ENCODE assay signal across 10 cellular contexts in the genomic region with DNA sequence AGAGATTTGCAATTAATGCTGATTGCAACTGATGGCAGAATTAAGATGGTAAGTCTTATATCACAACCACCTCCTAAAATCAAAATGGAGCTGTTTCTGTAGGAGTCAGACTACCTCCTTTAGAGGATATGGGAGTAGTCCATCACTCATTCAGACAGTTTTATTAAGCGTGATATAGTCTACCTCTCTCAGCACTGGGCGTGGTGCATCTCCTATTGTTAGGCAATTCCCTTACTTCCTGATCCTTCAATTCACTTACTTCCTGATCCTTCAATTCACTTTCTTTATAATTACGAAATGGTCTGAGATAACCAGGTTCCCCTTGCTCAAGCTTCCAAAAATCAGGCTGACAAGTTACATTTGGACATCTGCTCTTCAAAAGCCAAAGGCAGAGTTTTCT. TPM values are rescaled to one million over a fixed set of nuclear protein-coding genes. Genes with fewer than 3 reads are reported as not detected.
DNase-seq lines count a peak whose midpoint lies in the region; ATAC-seq and TF ChIP-seq lines count a peak whose summit lies in the region.
"Had no signal": no experiment of that assay in that cellular context is flagged by ENCODE, and none has a peak within 500 bp of the region (broad histone marks: within the 10 kb centered on the region; RNA-seq: fewer than 3 reads in every experiment).

No MANE protein-coding gene starts in this region.

- H4K20me1 ChIP-seq in GM23338 (replicated peaks; ENCODE audit: insufficient read depth) = no peaks in the 10 kb centered on the region

- H3K79me2 ChIP-seq in GM23338 (replicated peaks; ENCODE audit: insufficient read depth) = no peaks in the 10 kb centered on the region

- WGBS in esophagus muscularis mucosa = 60% methylated on average over 3 of the region's 3 CpGs
- WGBS in sigmoid colon, 2 donors = 14 to 66% methylated on average over 3 of the region's 3 CpGs

- H3K4me3 Mint-ChIP-seq in GM23338 (no peak overlapping the region; the same call in 2 of the 3 replicates), glutamatergic neuron (ENCODE audit: unreplicated experiment) (no peak overlapping the region)

- intact Hi-C loops in esophagus muscularis mucosa (cut with DNase I) = no loop called here
- intact Hi-C loops in sigmoid colon (cut with DNase I) = no loop called here

- H3K36me3 ChIP-seq in GM23338 (ENCODE audit: insufficient read depth) (no peaks in the 10 kb centered on the region), esophagus muscularis mucosa (no peaks in the 10 kb centered on the region), BE2C (no peaks in the 10 kb centered on the region), sigmoid colon (no peaks in the 10 kb centered on the region)

- DNase-seq in GM23338 (ENCODE audit: low spot score) (peak; percentile 24), NCI-H748 treated with DMSO at 0.1 percent for 48 hours (lab: John Stamatoyannopoulos, UW) (peak; percentile 68), esophagus muscularis mucosa (ENCODE audit: extremely low spot score) (no peak), renal cortical epithelial cell (ENCODE audit: low read depth) (peak; percentile 50), BE2C (no peak), sigmoid colon (no peak), COR-L47 (lab: John Stamatoyannopoulos, UW) (no peak), glutamatergic neuron (no peak)
- DNase-seq: DMS79, NCI-H1694 treated with DMSO at 0.1 percent for 48 hours had no signal

- TF ChIP-seq POLR2A in esophagus muscularis mucosa (IDR thresholded peaks at IDR 0.05; ENCODE audit: low read depth) (no peak), sigmoid colon (IDR thresholded peaks at IDR 0.05) (no peak)

- peaks cover 26% of the 10 kb centered on the region for H3K4me1 ChIP-seq in GM23338 (ENCODE audit: insufficient read depth)
- peaks cover 48 to 88% (median 79%) of the 10 kb centered on the region in 4 donors for H3K4me1 ChIP-seq in esophagus muscularis mucosa
- H3K4me1 ChIP-seq in BE2C = no peaks in the 10 kb centered on the region
- H3K4me1 ChIP-seq in sigmoid colon = peaks cover 0 to 43% (median 33%) of the 10 kb centered on the region in 4 donors

- H3K27ac ChIP-seq in GM23338 (ENCODE audit: low read depth) = no peak overlapping the region
- H3K27ac ChIP-seq in esophagus muscularis mucosa (replicated peaks in 1 of 4) = peak overlapping the region; percentile 2 to 71 (median 32)
- peak overlapping the region in 2 of 4 donors; percentile 11 to 36 for H3K27ac ChIP-seq in sigmoid colon

- H3K27ac Mint-ChIP-seq in GM23338 (peak overlapping the region; percentile 24; the same call in 1 of the 2 replicates), glutamatergic neuron (ENCODE audit: unreplicated experiment) (no peak overlapping the region)

- H3K27me3 ChIP-seq in GM23338 (ENCODE audit: insufficient read depth) (no peaks in the 10 kb centered on the region), esophagus muscularis mucosa (no peaks in the 10 kb centered on the region), BE2C (no peaks in the 10 kb centered on the region), sigmoid colon (no peaks in the 10 kb centered on the region)

- ATAC-seq in GM23338 = no peak; the same call in 2 of the 3 replicates

- TF ChIP-seq CTCF in GM23338 (conservative IDR thresholded peaks at IDR 0.05; ENCODE audit: low read depth in 2 of 2) (no peak), esophagus muscularis mucosa (IDR thresholded peaks at IDR 0.05) (no peak), BE2C (IDR thresholded peaks at IDR 0.05; ENCODE audit: low read depth, low read length) (no peak), sigmoid colon (IDR thresholded peaks at IDR 0.05) (no peak), glutamatergic neuron (IDR thresholded peaks at IDR 0.05; ENCODE audit: partially characterized antibody, unreplicated experiment) (no peak)

- H3K36me3 Mint-ChIP-seq in GM23338 (ENCODE audit: low read depth) (no peaks in the 10 kb centered on the region), glutamatergic neuron (ENCODE audit: unreplicated experiment) (no peaks in the 10 kb centered on the region)

- TF ChIP-seq EP300 in esophagus muscularis mucosa (IDR thresholded peaks at IDR 0.05) (no peak), sigmoid colon (IDR thresholded peaks at IDR 0.05) (no peak)

- no peaks in the 10 kb centered on the region for H3F3A ChIP-seq in GM23338 (replicated peaks; ENCODE audit: low read depth)

- no peak overlapping the region for H3K4me3 ChIP-seq in GM23338
- no peak overlapping the region for H3K4me3 ChIP-seq in esophagus muscularis mucosa
- H3K4me3 ChIP-seq in BE2C (ENCODE audit: low read depth, low read length) = no peak overlapping the region
- no peak overlapping the region for H3K4me3 ChIP-seq in sigmoid colon

- H3K27me3 Mint-ChIP-seq in GM23338 (ENCODE audit: insufficient read depth, low read depth, poor library complexity) (peaks cover 8% of the 10 kb centered on the region), glutamatergic neuron (ENCODE audit: unreplicated experiment) (peaks cover 5% of the 10 kb centered on the region)

- H3K4me2 ChIP-seq in GM23338 = peak overlapping the region; percentile 37

- H3K4me1 Mint-ChIP-seq in GM23338 (peaks cover 34% of the 10 kb centered on the region), glutamatergic neuron (ENCODE audit: low read depth, unreplicated experiment) (peaks cover 5% of the 10 kb centered on the region)

- no peaks in the 10 kb centered on the region for H3K9me3 ChIP-seq in esophagus muscularis mucosa
- no peaks in the 10 kb centered on the region for H3K9me3 ChIP-seq in BE2C
- H3K9me3 ChIP-seq in sigmoid colon = no peaks in the 10 kb centered on the region

- H3K9me3 Mint-ChIP-seq in GM23338 = no peaks in the 10 kb centered on the region
- no peaks in the 10 kb centered on the region for H3K9me3 Mint-ChIP-seq in glutamatergic neuron (ENCODE audit: unreplicated experiment)

- no peaks in the 10 kb centered on the region for H3K9me2 ChIP-seq in GM23338 (ENCODE audit: insufficient read depth)

- H2AFZ ChIP-seq in GM23338 = peak overlapping the region; percentile 12; the same call in 1 of the 2 replicates

TF ChIP-seq in GM23338, 12 proteins besides CTCF, POLR2A, EP300 and RAD21:
- no peak for TF ChIP-seq ZNF114 (CRISPR knock-in tag; IDR thresholded peaks at IDR 0.05)

RNA-seq across cellular contexts. Expression of a gene that starts 31.9 kb away (rescaled TPM):
- total RNA-seq in GM23338 (2014; rRNA removed; shearing (Covaris generic)) = 3.0 and 3.9 TPM in 2 replicates
- polyA plus RNA-seq in GM23338 (2016; fragmentation: Nextera tagmentation; extraction: Ambion mirVana) (1.0 and 1.7 TPM in 2 replicates), sigmoid colon (10 to 100 TPM; 24.0 to 94.1 (median 24.3) TPM)
- total RNA-seq in esophagus muscularis mucosa (10 to 100 TPM; 18.3 to 21.9 (median 19.6) TPM), renal cortical epithelial cell (27.1 and 48.8 TPM in 2 replicates), sigmoid colon (10 to 100 TPM in 2 of 4 donors, 1 to 10 TPM in 2; 8.1 to 18.0 (median 11.6) TPM), glutamatergic neuron (ENCODE audit: unreplicated experiment) (0.07 TPM)
- 0.15 TPM for polyA plus RNA-seq in BE2C (2012; ENCODE audit: insufficient read depth, insufficient read length, low read depth)

Comparison
In these comparisons a context has a peak if more than half of its experiments do, and no peak if none do; other contexts are left out.
1. DNase-seq: peak in GM23338 (single experiment), NCI-H748 treated with DMSO at 0.1 percent for 48 hours (single experiment) and renal cortical epithelial cell (single experiment); none in esophagus muscularis mucosa (single experiment), BE2C (single experiment), sigmoid colon (single experiment), COR-L47 (single experiment) and glutamatergic neuron (single experiment).